In genomic region chr3:13617097-13617738, GRCh38 we compare ENCODE assay signal across 23 cellular contexts.
A peak's percentile ranks its signal among the peaks of the same experiment; 100 is the strongest.
DNase-seq lines count a peak whose midpoint lies in the region; ATAC-seq, FAIRE-seq and TF ChIP-seq lines count a peak whose summit lies in the region.
"Had no signal": no experiment of that assay in that cellular context is flagged by ENCODE, and none has a peak within 500 bp of the region (broad histone marks: within the 10 kb centered on the region; RNA-seq: fewer than 3 reads in every experiment).

No MANE protein-coding gene starts in this region.

- no peak for FAIRE-seq in K562 (lab: Jason Lieb, UNC)
- FAIRE-seq: A204.1, GM12892, GM19239, H54 had no signal

- no peak for TF ChIP-seq POLR2A in K562 (conservative IDR thresholded peaks at IDR 0.05)

- BruUV-seq in K562 (replicated peaks; lab: Mats Ljungman, UMichigan) = no TSS peak

- POLR2A ChIA-PET in activated naive CD8-positive, alpha-beta T cell treated with anti-CD3 and anti-CD28 coated beads, Interleukin-2, amount 10 ng/mL, durations not matched to agents 7 days and 5 days (lab: Charles Lee) = no interaction called here
- POLR2A ChIA-PET in K562 (lab: Yijun Ruan, JAX) = interaction anchor here (0.7 to 0.9 kb wide), 2 partner anchors 41 to 522 kb away, joined by 3 read pairs; no protein-coding TSS in a partner anchor

- WGBS in K562 (ENCODE audit: insufficient coverage, low coverage, missing lambda C conversion rate) = 0% methylated on average over 3 of the region's 3 CpGs

- no peaks in the 10 kb centered on the region for H3K27me3 Mint-ChIP-seq in activated naive CD8-positive, alpha-beta T cell treated with anti-CD3 and anti-CD28 coated beads, Interleukin-2, amount 10 ng/mL, durations not matched to agents 7 days and 5 days
- no peaks in the 10 kb centered on the region for H3K27me3 Mint-ChIP-seq in activated naive CD8-positive, alpha-beta T cell treated with anti-CD3 and anti-CD28 coated beads for 36 hours
- peaks cover 10% of the 10 kb centered on the region for H3K27me3 Mint-ChIP-seq in endothelial cell (ENCODE audit: unreplicated experiment)
- H3K27me3 Mint-ChIP-seq: B cell; CD4-positive, alpha-beta T cell had no signal

- in situ Hi-C loops in K562 (cut with MboI) = no loop called here

- TF ChIP-seq CTCF in K562 (IDR thresholded peaks at IDR 0.05 in 2 of 3, conservative IDR thresholded peaks at IDR 0.05 in 1 of 3; ENCODE audit: insufficient read depth in 2 of 3, low read depth in 1 of 3, low read length in 3 of 3) (no peak), endothelial cell (IDR thresholded peaks at IDR 0.05; ENCODE audit: unreplicated experiment) (no peak), foreskin fibroblast (IDR thresholded peaks at IDR 0.05; ENCODE audit: low read depth, low read length) (no peak)

- peaks cover 5% of the 10 kb centered on the region for H3K4me1 Mint-ChIP-seq in activated naive CD8-positive, alpha-beta T cell treated with anti-CD3 and anti-CD28 coated beads, Interleukin-2, amount 10 ng/mL, durations not matched to agents 7 days and 5 days
- peaks cover 2% of the 10 kb centered on the region for H3K4me1 Mint-ChIP-seq in activated naive CD8-positive, alpha-beta T cell treated with anti-CD3 and anti-CD28 coated beads for 36 hours
- H3K4me1 Mint-ChIP-seq in endothelial cell (ENCODE audit: unreplicated experiment) = no peaks in the 10 kb centered on the region
- H3K4me1 Mint-ChIP-seq: B cell had no signal

- intact Hi-C loops in K562 (cut with micrococcal nuclease) = no loop called here

- CTCF ChIA-PET in K562 (lab: Yijun Ruan, JAX; ENCODE audit: low intra/inter-chr PET ratio) = no interaction called here

- no peak for DNase-seq in activated naive CD8-positive, alpha-beta T cell treated with anti-CD3 and anti-CD28 coated beads, Interleukin-2, amount 10 ng/mL, durations not matched to agents 7 days and 5 days
- no peak for DNase-seq in activated naive CD8-positive, alpha-beta T cell treated with anti-CD3 and anti-CD28 coated beads for 36 hours
- DNase-seq in K562 (ENCODE audit: extremely low read depth in 1 of 4, low spot score in 3 of 4) (no peak), endothelial cell (ENCODE audit: low spot score) (no peak), foreskin fibroblast (no peak)
- DNase-seq: Calu3; CD4-positive, alpha-beta T cell; COR-L47; DMS53; DMS79 treated with DMSO at 0.1 percent for 48 hours; GF-D8 had no signal

- H3K4me3 ChIP-seq in K562 (no peak overlapping the region), foreskin fibroblast (ENCODE audit: low read depth in 1 of 2, low read length in 2 of 2) (no peak overlapping the region)
- H3K4me3 ChIP-seq: BLaER1, GM23338, HAP-1 had no signal

- H3K4me2 ChIP-seq in K562 (ENCODE audit: insufficient read depth, low read length) = no peak overlapping the region
- H3K4me2 ChIP-seq: BLaER1, GM23338 had no signal

- H3K27ac Mint-ChIP-seq in activated naive CD8-positive, alpha-beta T cell treated with anti-CD3 and anti-CD28 coated beads, Interleukin-2, amount 10 ng/mL, durations not matched to agents 7 days and 5 days = peak overlapping the region; percentile 24
- H3K27ac Mint-ChIP-seq in activated naive CD8-positive, alpha-beta T cell treated with anti-CD3 and anti-CD28 coated beads for 36 hours = no peak overlapping the region
- peak overlapping the region; percentile 20 for H3K27ac Mint-ChIP-seq in endothelial cell (ENCODE audit: unreplicated experiment)
- H3K27ac Mint-ChIP-seq: B cell; CD4-positive, alpha-beta T cell; GM23338 had no signal

- H3K9ac ChIP-seq in K562 (ENCODE audit: insufficient read depth in 1 of 2, low read depth in 2 of 2, low read length in 2 of 2) = no peak overlapping the region
- H3K9ac ChIP-seq: BLaER1 had no signal

- peaks cover 6% of the 10 kb centered on the region for H3K9me3 Mint-ChIP-seq in activated naive CD8-positive, alpha-beta T cell treated with anti-CD3 and anti-CD28 coated beads, Interleukin-2, amount 10 ng/mL, durations not matched to agents 7 days and 5 days
- H3K9me3 Mint-ChIP-seq in activated naive CD8-positive, alpha-beta T cell treated with anti-CD3 and anti-CD28 coated beads for 36 hours = no peaks in the 10 kb centered on the region
- peaks cover 6% of the 10 kb centered on the region for H3K9me3 Mint-ChIP-seq in endothelial cell (ENCODE audit: unreplicated experiment)
- H3K9me3 Mint-ChIP-seq: GM23338 had no signal

- peaks cover 11% of the 10 kb centered on the region; the same call in 1 of the 2 replicates for H4K20me1 ChIP-seq in K562 (replicated peaks; ENCODE audit: control insufficient read depth, insufficient read depth, low read length)
- H4K20me1 ChIP-seq: BLaER1 had no signal

- no peak for ATAC-seq in activated naive CD8-positive, alpha-beta T cell treated with anti-CD3 and anti-CD28 coated beads, Interleukin-2, amount 10 ng/mL, durations not matched to agents 7 days and 5 days (ENCODE audit: low read depth)
- ATAC-seq in K562 (no peak), esophagus mucosa (no peak), GM21619 (IDR thresholded peaks at IDR 0.05; ENCODE audit: unreplicated experiment) (no peak)
- ATAC-seq: GM23338 had no signal

- peaks cover 3% of the 10 kb centered on the region for H3K36me3 Mint-ChIP-seq in activated naive CD8-positive, alpha-beta T cell treated with anti-CD3 and anti-CD28 coated beads, Interleukin-2, amount 10 ng/mL, durations not matched to agents 7 days and 5 days
- no peaks in the 10 kb centered on the region for H3K36me3 Mint-ChIP-seq in activated naive CD8-positive, alpha-beta T cell treated with anti-CD3 and anti-CD28 coated beads for 36 hours
- peaks cover 14% of the 10 kb centered on the region for H3K36me3 Mint-ChIP-seq in endothelial cell (ENCODE audit: low read depth, unreplicated experiment)

- no peak overlapping the region for H2AFZ ChIP-seq in K562 (ENCODE audit: low read depth, low read length)
- H2AFZ ChIP-seq: GM23338 had no signal

- H3K27ac ChIP-seq in K562 (ENCODE audit: extremely low read depth, low read depth, low read length) = no peak overlapping the region
- H3K27ac ChIP-seq: 22Rv1, BLaER1, C4-2B had no signal

- peaks cover 27 to 62% of the 10 kb centered on the region in 2 experiments for H3K27me3 ChIP-seq in K562 (ENCODE audit: control insufficient read depth in 2 of 2, insufficient read depth in 2 of 2, low read length in 2 of 2)
- H3K27me3 ChIP-seq: BLaER1 had no signal

- peaks cover 7% of the 10 kb centered on the region for H3K9me1 ChIP-seq in K562 (ENCODE audit: control insufficient read depth, insufficient read depth, low read length)

- no peak for TF ChIP-seq EP300 in K562 (IDR thresholded peaks at IDR 0.05; ENCODE audit: low read length)

- no peaks in the 10 kb centered on the region for H3K36me3 ChIP-seq in K562 (ENCODE audit: control insufficient read depth, insufficient read depth, low read length)
- H3K36me3 ChIP-seq: BLaER1, HAP-1 had no signal

- H3K79me2 ChIP-seq in K562 (ENCODE audit: control insufficient read depth, insufficient read depth, low read length) = no peaks in the 10 kb centered on the region

- peaks cover 3 to 12% of the 10 kb centered on the region in 2 experiments; a peak in 4 of 5 replicates for H3K4me1 ChIP-seq in K562 (replicated peaks in 1 of 2; ENCODE audit: control insufficient read depth in 2 of 2, insufficient read depth in 2 of 2, low read length in 2 of 2)
- H3K4me1 ChIP-seq: HAP-1 had no signal

- TF ChIP-seq RAD21 in K562 (CRISPR knock-in tag; conservative IDR thresholded peaks at IDR 0.05 in 1 of 2, IDR thresholded peaks at IDR 0.05 in 1 of 2) = no peak

- no peak overlapping the region for H3K4me3 Mint-ChIP-seq in activated naive CD8-positive, alpha-beta T cell treated with anti-CD3 and anti-CD28 coated beads, Interleukin-2, amount 10 ng/mL, durations not matched to agents 7 days and 5 days
- H3K4me3 Mint-ChIP-seq in activated naive CD8-positive, alpha-beta T cell treated with anti-CD3 and anti-CD28 coated beads for 36 hours = no peak overlapping the region
- peak overlapping the region; percentile 48 for H3K4me3 Mint-ChIP-seq in endothelial cell (ENCODE audit: unreplicated experiment)
- H3K4me3 Mint-ChIP-seq: B cell; CD4-positive, alpha-beta T cell; GM23338 had no signal

- no peaks in the 10 kb centered on the region for H3K9me3 ChIP-seq in K562 (replicated peaks; ENCODE audit: control insufficient read depth, insufficient read depth, low read depth, low read length)
- H3K9me3 ChIP-seq: BLaER1, HAP-1 had no signal

TF ChIP-seq in K562, 482 proteins besides CTCF, POLR2A, EP300 and RAD21:
- TF ChIP-seq YBX1 (IDR thresholded peaks at IDR 0.05) (no peak), THRB (CRISPR knock-in tag; conservative IDR thresholded peaks at IDR 0.05) (0 out of 2 replicates have a peak, but pooled peaks have one; percentile 32), ZNF175 (CRISPR knock-in tag; IDR thresholded peaks at IDR 0.05; ENCODE audit: low read depth) (no peak), EHMT2 (IDR thresholded peaks at IDR 0.05) (peak; percentile 60; the same call in 1 of the 2 replicates), TSC22D4 (tag; IDR thresholded peaks at IDR 0.05) (peak; percentile 86; the same call in 1 of the 2 replicates), ZNF586 (CRISPR knock-in tag; conservative IDR thresholded peaks at IDR 0.05) (no peak)
